Comparison of ENCODE assay signal across 8 cellular contexts in the genomic region with DNA sequence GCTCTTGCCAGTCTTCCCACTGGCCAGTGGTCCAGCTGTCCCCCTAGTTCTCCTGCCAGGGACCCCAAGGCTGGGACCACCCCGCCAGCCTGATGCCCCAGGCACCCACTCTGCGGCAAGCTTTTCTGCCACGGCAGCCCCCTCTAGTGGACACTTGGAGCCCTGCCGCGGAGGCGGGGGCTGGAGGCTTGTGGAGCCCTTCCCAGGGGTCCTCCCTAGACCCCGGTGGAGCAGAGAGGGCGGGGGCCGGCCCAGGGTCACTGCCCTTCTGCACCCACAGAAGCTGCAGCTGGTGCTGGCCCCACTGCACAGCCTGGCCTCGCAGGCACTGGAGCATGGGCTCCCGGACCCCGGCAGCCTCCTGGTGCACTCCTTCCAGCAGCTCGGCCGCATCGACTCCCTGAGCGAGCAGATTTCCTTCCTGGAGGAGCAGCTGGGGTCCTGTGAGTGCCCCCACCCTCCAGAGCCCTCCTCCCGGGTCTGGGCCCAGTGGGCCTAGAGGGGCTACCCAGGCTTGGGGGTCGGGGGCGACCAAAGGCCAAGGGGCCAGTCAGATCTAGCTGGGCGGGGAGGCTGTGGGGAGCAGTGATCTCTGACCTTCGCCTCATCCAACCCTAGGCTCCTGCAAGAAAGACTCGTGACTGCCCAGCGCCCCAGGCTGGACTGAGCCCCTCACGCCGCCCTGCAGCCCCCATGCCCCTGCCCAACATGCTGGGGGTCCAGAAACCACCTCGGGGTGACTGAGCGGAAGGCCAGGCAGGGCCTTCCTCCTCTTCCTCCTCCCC. TPM values are rescaled to one million over a fixed set of nuclear protein-coding genes. Genes with fewer than 3 reads are reported as not detected.
DNase-seq lines count a peak whose midpoint lies in the region; ATAC-seq and TF ChIP-seq lines count a peak whose summit lies in the region.

No MANE protein-coding gene starts in this region.

- CTCF ChIA-PET in CD8-positive, alpha-beta memory T cell (lab: Charles Lee): interaction anchor here (0.8 to 2.1 kb wide), 13 partner anchors 8 to 187 kb away, joined by 3 to 7 read pairs (median 3); no protein-coding TSS in a partner anchor

- peaks cover 3 to 8% of the 10 kb centered on the region in 2 donors for H3K27me3 Mint-ChIP-seq in CD8-positive, alpha-beta memory T cell

- no peaks in the 10 kb centered on the region for H3K9me3 Mint-ChIP-seq in CD8-positive, alpha-beta memory T cell

- no peaks in the 10 kb centered on the region for H3K36me3 ChIP-seq in CD8-positive, alpha-beta memory T cell (ENCODE audit: insufficient read depth, low read length)

- TF ChIP-seq CTCF in LNCaP clone FGC (IDR thresholded peaks at IDR 0.05; ENCODE audit: control insufficient read depth, extremely low read depth, insufficient read depth): peak; percentile 65

- H3K4me1 ChIP-seq in CD8-positive, alpha-beta memory T cell (ENCODE audit: insufficient read depth, low read length): no peaks in the 10 kb centered on the region

- H3K4me3 ChIP-seq in CD8-positive, alpha-beta memory T cell (ENCODE audit: low read length): no peak overlapping the region
- H3K4me3 ChIP-seq in LNCaP clone FGC (ENCODE audit: low read depth, low read length): no peak overlapping the region

- peaks cover 0 to 8% (median 0%) of the 10 kb centered on the region in 3 donors for H3K36me3 Mint-ChIP-seq in CD8-positive, alpha-beta memory T cell

- no peak overlapping the region for H3K27ac ChIP-seq in CD8-positive, alpha-beta memory T cell (ENCODE audit: low read depth, low read length)

- no peak overlapping the region for H3K27ac Mint-ChIP-seq in CD8-positive, alpha-beta memory T cell

- no peaks in the 10 kb centered on the region for H3K9me3 ChIP-seq in CD8-positive, alpha-beta memory T cell (ENCODE audit: low read length)

- DNase-seq in CD8-positive, alpha-beta memory T cell: peak in 3 of 5 donors; percentile 24 to 62 (median 30)
- DNase-seq in LNCaP clone FGC (ENCODE audit: low read depth): no peak
- peak; percentile 83 for DNase-seq in activated CD8-positive, alpha-beta memory T cell treated with anti-CD3 and anti-CD28 coated beads, Interleukin-2, amount 50 U/mL, for 48 hours
- peak; percentile 68 for DNase-seq in germinal center (ENCODE audit: low spot score)
- DNase-seq in stimulated activated CD4-positive, alpha-beta T cell treated with anti-CD3 and anti-CD28 coated beads, Interleukin-2, amount 100 ng/mL, for 48 hours: peak; percentile 43 to 54
- DNase-seq in activated CD4-positive, CD25-positive, alpha-beta regulatory T cell treated with anti-CD3 and anti-CD28 coated beads, Interleukin-2, amount 50 U/mL, for 72 hours: no peak

- H3K4me3 Mint-ChIP-seq in CD8-positive, alpha-beta memory T cell: no peak overlapping the region

- no peak for ATAC-seq in HG02981 (IDR thresholded peaks at IDR 0.05; ENCODE audit: unreplicated experiment)
- no peak for ATAC-seq in HG03460 (IDR thresholded peaks at IDR 0.05; ENCODE audit: unreplicated experiment)

- H3K27me3 ChIP-seq in CD8-positive, alpha-beta memory T cell (ENCODE audit: insufficient read depth, low read length, poor library complexity, severe bottlenecking): no peaks in the 10 kb centered on the region

- POLR2A ChIA-PET in CD8-positive, alpha-beta memory T cell (lab: Charles Lee): no interaction called here

- peaks cover 0 to 3% (median 2%) of the 10 kb centered on the region in 3 donors for H3K4me1 Mint-ChIP-seq in CD8-positive, alpha-beta memory T cell

RNA-seq across cellular contexts. Expression of gene EGFL7, which starts 9.1 kb away (rescaled TPM):
- total RNA-seq in CD8-positive, alpha-beta memory T cell: under 1 TPM; 0.61 to 0.95 TPM
- polyA plus RNA-seq in CD8-positive, alpha-beta memory T cell: 0.40 TPM

RNA-seq across cellular contexts. Expression of gene AGPAT2, which starts 15.4 kb away (rescaled TPM):
- 10 to 100 TPM; 17.4 to 18.4 TPM for total RNA-seq in CD8-positive, alpha-beta memory T cell
- 32.5 TPM for polyA plus RNA-seq in CD8-positive, alpha-beta memory T cell

RNA-seq across cellular contexts. Expression of gene DIPK1B, which starts 40.5 kb away (rescaled TPM):
- not detected for total RNA-seq in CD8-positive, alpha-beta memory T cell
- not detected for polyA plus RNA-seq in CD8-positive, alpha-beta memory T cell

Comparison
In these comparisons a context has a peak if more than half of its experiments do, and no peak if none do; other contexts are left out.
1. DNase-seq: peak in CD8-positive, alpha-beta memory T cell (3 of 5), activated CD8-positive, alpha-beta memory T cell treated with anti-CD3 and anti-CD28 coated beads, Interleukin-2, amount 50 U/mL, for 48 hours (single experiment), germinal center (single experiment) and stimulated activated CD4-positive, alpha-beta T cell treated with anti-CD3 and anti-CD28 coated beads, Interleukin-2, amount 100 ng/mL, for 48 hours (2 of 2); none in LNCaP clone FGC (single experiment) and activated CD4-positive, CD25-positive, alpha-beta regulatory T cell treated with anti-CD3 and anti-CD28 coated beads, Interleukin-2, amount 50 U/mL, for 72 hours (single experiment).